ENCODE assay signal across 1 cellular context in genomic region chr3:176505878-176506621, GRCh38.
TF ChIP-seq lines count a peak whose summit lies in the region.

No MANE protein-coding gene starts in this region.

TF ChIP-seq in WTC11, 78 proteins besides CTCF, POLR2A, EP300 and RAD21 (continued from another document):
- no peak for TF ChIP-seq ZNF532 (CRISPR knock-in tag; IDR thresholded peaks at IDR 0.05; ENCODE audit: borderline replicate concordance)
- no peak for TF ChIP-seq HMGA2 (CRISPR knock-in tag; IDR thresholded peaks at IDR 0.05)
- no peak for TF ChIP-seq ZNF396 (CRISPR knock-in tag; IDR thresholded peaks at IDR 0.05; ENCODE audit: borderline replicate concordance)
- TF ChIP-seq SMAD3 (CRISPR knock-in tag; IDR thresholded peaks at IDR 0.05; ENCODE audit: borderline replicate concordance): no peak
- no peak for TF ChIP-seq KAT7 (CRISPR knock-in tag; IDR thresholded peaks at IDR 0.05; ENCODE audit: borderline replicate concordance)
- TF ChIP-seq FOXP1 (CRISPR knock-in tag; IDR thresholded peaks at IDR 0.05; ENCODE audit: borderline replicate concordance): no peak
- TF ChIP-seq IRF1 (CRISPR knock-in tag; IDR thresholded peaks at IDR 0.05): no peak
- peak; percentile 70; the same call in 1 of the 2 replicates for TF ChIP-seq TEAD1 (CRISPR knock-in tag; IDR thresholded peaks at IDR 0.05)
- no peak for TF ChIP-seq CREB1 (CRISPR knock-in tag; IDR thresholded peaks at IDR 0.05)
- 0 out of 2 replicates have a peak, but pooled peaks have one; percentile 57 for TF ChIP-seq FOXK1 (CRISPR knock-in tag; IDR thresholded peaks at IDR 0.05)
- no peak for TF ChIP-seq ZNF232 (CRISPR knock-in tag; IDR thresholded peaks at IDR 0.05)
- TF ChIP-seq SMAD4 (CRISPR knock-in tag; IDR thresholded peaks at IDR 0.05): no peak
- TF ChIP-seq ERG (CRISPR knock-in tag; IDR thresholded peaks at IDR 0.05): no peak
- TF ChIP-seq SOX15 (CRISPR knock-in tag; IDR thresholded peaks at IDR 0.05): no peak
- TF ChIP-seq PRDM15 (CRISPR knock-in tag; IDR thresholded peaks at IDR 0.05): peak; percentile 73
- TF ChIP-seq RORB (CRISPR knock-in tag; IDR thresholded peaks at IDR 0.05): no peak
- TF ChIP-seq GABPB1 (CRISPR knock-in tag; IDR thresholded peaks at IDR 0.05): no peak
- TF ChIP-seq EMX1 (CRISPR knock-in tag; IDR thresholded peaks at IDR 0.05): no peak
- TF ChIP-seq FOXJ3 (CRISPR knock-in tag; IDR thresholded peaks at IDR 0.05; ENCODE audit: borderline replicate concordance): no peak
- TF ChIP-seq CDX4 (CRISPR knock-in tag; IDR thresholded peaks at IDR 0.05; ENCODE audit: borderline replicate concordance): no peak
- TF ChIP-seq ZNF138 (CRISPR knock-in tag; conservative IDR thresholded peaks at IDR 0.05): no peak
- no peak for TF ChIP-seq MYBL2 (CRISPR knock-in tag; IDR thresholded peaks at IDR 0.05)
- no peak for TF ChIP-seq ATF1 (CRISPR knock-in tag; IDR thresholded peaks at IDR 0.05)
- no peak for TF ChIP-seq TCF7 (CRISPR knock-in tag; IDR thresholded peaks at IDR 0.05; ENCODE audit: low read depth)
- TF ChIP-seq PRRX2 (CRISPR knock-in tag; IDR thresholded peaks at IDR 0.05): no peak
- no peak for TF ChIP-seq ESRRA (CRISPR knock-in tag; IDR thresholded peaks at IDR 0.05; ENCODE audit: borderline replicate concordance)
- TF ChIP-seq TEAD4 (CRISPR knock-in tag; IDR thresholded peaks at IDR 0.05): no peak
- TF ChIP-seq NR2C2 (CRISPR knock-in tag; IDR thresholded peaks at IDR 0.05): no peak
- TF ChIP-seq NFYB (CRISPR knock-in tag; conservative IDR thresholded peaks at IDR 0.05; ENCODE audit: low read depth): no peak
- TF ChIP-seq ZSCAN18 (CRISPR knock-in tag; IDR thresholded peaks at IDR 0.05): no peak
- peak; percentile 63; the same call in 1 of the 2 replicates for TF ChIP-seq USF1 (CRISPR knock-in tag; IDR thresholded peaks at IDR 0.05)
- TF ChIP-seq GTF2I (CRISPR knock-in tag; conservative IDR thresholded peaks at IDR 0.05): no peak
- TF ChIP-seq ZMAT4 (CRISPR knock-in tag; IDR thresholded peaks at IDR 0.05): no peak
- TF ChIP-seq ZNF416 (CRISPR knock-in tag; IDR thresholded peaks at IDR 0.05): no peak
- no peak for TF ChIP-seq ELF4 (CRISPR knock-in tag; IDR thresholded peaks at IDR 0.05; ENCODE audit: low read depth)
- no peak for TF ChIP-seq OVOL2 (CRISPR knock-in tag; IDR thresholded peaks at IDR 0.05; ENCODE audit: borderline replicate concordance)
- no peak for TF ChIP-seq IRF2 (CRISPR knock-in tag; IDR thresholded peaks at IDR 0.05; ENCODE audit: borderline replicate concordance, low read depth)
- TF ChIP-seq CREM (CRISPR knock-in tag; IDR thresholded peaks at IDR 0.05): peak; percentile 63; the same call in 1 of the 2 replicates
- TF ChIP-seq USF2 (CRISPR knock-in tag; IDR thresholded peaks at IDR 0.05): peak; percentile 81
- no peak for TF ChIP-seq ZNF317 (CRISPR knock-in tag; IDR thresholded peaks at IDR 0.05; ENCODE audit: borderline replicate concordance, low read depth)
- TF ChIP-seq ZNF281 (CRISPR knock-in tag; IDR thresholded peaks at IDR 0.05): no peak
TF ChIP-seq in WTC11: peak in this region for 9.
